28 cellular contexts compared by ENCODE assay signal in the genomic region with DNA sequence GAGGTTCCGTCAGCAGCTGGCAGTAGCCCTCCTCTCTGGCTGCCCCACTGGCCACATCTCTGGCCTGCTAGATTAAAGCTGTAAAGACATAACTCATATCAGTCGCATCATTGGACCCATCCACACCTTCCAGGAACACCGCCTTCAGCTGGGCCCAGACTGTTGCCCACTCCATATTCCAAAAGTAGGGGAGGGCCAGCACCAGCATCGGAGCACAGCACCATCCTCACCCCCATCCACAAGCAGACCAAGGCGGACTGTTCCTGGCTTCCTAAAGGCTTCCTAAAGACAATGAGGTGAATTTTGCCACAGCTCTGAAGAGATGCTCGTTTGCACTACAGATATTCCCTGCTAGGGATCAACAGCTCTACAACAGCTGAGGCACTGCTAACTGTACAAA. TPM values are rescaled to one million over a fixed set of nuclear protein-coding genes. Genes with fewer than 3 reads are reported as not detected.
DNase-seq lines count a peak whose midpoint lies in the region; ATAC-seq, FAIRE-seq and TF ChIP-seq lines count a peak whose summit lies in the region.
"Had no signal": no experiment of that assay in that cellular context is flagged by ENCODE, and none has a peak within 500 bp of the region (broad histone marks: within the 10 kb centered on the region; RNA-seq: fewer than 3 reads in every experiment).

No MANE protein-coding gene starts in this region.

- peaks cover 4% of the 10 kb centered on the region for H3K4me1 Mint-ChIP-seq in progenitor cell of endocrine pancreas (ENCODE audit: low read depth)

- H3K4me3 ChIP-seq in dorsolateral prefrontal cortex (no peak overlapping the region), stomach smooth muscle (ENCODE audit: low read length in 2 of 2) (no peak overlapping the region)
- H3K4me3 ChIP-seq: K562, MG63 had no signal

- H3K27me3 Mint-ChIP-seq in progenitor cell of endocrine pancreas = peaks cover 35% of the 10 kb centered on the region

- H3K4me1 ChIP-seq in stomach smooth muscle (ENCODE audit: control insufficient read depth, insufficient read depth, low read length) = peaks cover 72% of the 10 kb centered on the region

- no peaks in the 10 kb centered on the region for H3K36me3 Mint-ChIP-seq in progenitor cell of endocrine pancreas (ENCODE audit: insufficient read depth)

- H3K27ac ChIP-seq in dorsolateral prefrontal cortex (peak overlapping the region in 42 of 59 donors; percentile 1 to 99 (median 96)), stomach smooth muscle (ENCODE audit: low read length) (peak overlapping the region; percentile 49)
- H3K27ac ChIP-seq: C4-2B, HL-60 had no signal

- no peak for TF ChIP-seq CTCF in GM13976 (IDR thresholded peaks at IDR 0.05; ENCODE audit: borderline replicate concordance, control extremely low read depth, extremely low read depth, insufficient read depth, missing control alignments)
- TF ChIP-seq CTCF in dorsolateral prefrontal cortex (IDR thresholded peaks at IDR 0.05 in 54 of 56, conservative IDR thresholded peaks at IDR 0.05 in 2 of 56; ENCODE audit: low read depth in 1 of 56, partially characterized antibody in 56 of 56) = no peak
- no peak for TF ChIP-seq CTCF in progenitor cell of endocrine pancreas (IDR thresholded peaks at IDR 0.05; ENCODE audit: unreplicated experiment)

- H3K9me3 Mint-ChIP-seq in progenitor cell of endocrine pancreas (ENCODE audit: low read depth) = no peaks in the 10 kb centered on the region
- H3K9me3 Mint-ChIP-seq: H9, HFFc6 had no signal

- FAIRE-seq in urothelium cell line (lab: Jason Lieb, UNC) = no peak
- FAIRE-seq: D721Med, HepG2, K562 had no signal

- intact Hi-C loops in dorsolateral prefrontal cortex (cut with DNase I) = no loop called here

- H3K27me3 ChIP-seq in dorsolateral prefrontal cortex = no peaks in the 10 kb centered on the region
- no peaks in the 10 kb centered on the region for H3K27me3 ChIP-seq in stomach smooth muscle (ENCODE audit: control insufficient read depth in 1 of 2, insufficient read depth in 2 of 2, low read length in 2 of 2)
- H3K27me3 ChIP-seq: MG63 had no signal

- peaks cover 0 to 9% of the 10 kb centered on the region in 2 donors for H3K36me3 ChIP-seq in stomach smooth muscle (ENCODE audit: control insufficient read depth in 2 of 2, insufficient read depth in 2 of 2, low read length in 2 of 2)

- no peak overlapping the region for H3K9ac ChIP-seq in stomach smooth muscle (ENCODE audit: low read length in 2 of 2)

- H3K4me3 Mint-ChIP-seq in progenitor cell of endocrine pancreas (ENCODE audit: low read depth) = no peak overlapping the region
- H3K4me3 Mint-ChIP-seq: H9, HFFc6 had no signal

- ATAC-seq in HG03097 (IDR thresholded peaks at IDR 0.05; ENCODE audit: low FRiP score, unreplicated experiment) = no peak
- ATAC-seq: HepG2, K562, Panc1, SK-N-SH treated with all-trans-retinoic acid at 6 μM for 48 hours had no signal

- no peaks in the 10 kb centered on the region for H3K9me3 ChIP-seq in stomach smooth muscle (ENCODE audit: control insufficient read depth in 2 of 2, low read length in 2 of 2)
- H3K9me3 ChIP-seq: MG63 had no signal

- peak overlapping the region; percentile 37 for H3K27ac Mint-ChIP-seq in progenitor cell of endocrine pancreas
- H3K27ac Mint-ChIP-seq: H9, HFFc6 had no signal

- DNase-seq in GM13976 (ENCODE audit: low spot score) (peak; percentile 6), dorsolateral prefrontal cortex (no peak), progenitor cell of endocrine pancreas (ENCODE audit: low spot score, unreplicated experiment) (no peak), NCI-H526 (lab: John Stamatoyannopoulos, UW) (no peak), CD1c-positive myeloid dendritic cell (ENCODE audit: extremely low spot score) (no peak), urothelium cell line (ENCODE audit: low spot score) (no peak)
- DNase-seq: 8988T, AML-193, DMS53, GDM1, H9, HFFc6, MG63, NCI-H1436, NCI-H187 treated with DMSO at 0.1 percent for 48 hours, NCI-H2227 treated with DMSO at 0.1 percent for 48 hours, NCI-H510A, NCI-H748 treated with DMSO at 0.1 percent for 48 hours had no signal

- in situ Hi-C loops in GM13976 (cut with MboI; ENCODE audit: low sequenced_read_pairs, unreplicated experiment) = loop anchor here (25.0 kb wide), 1 partner anchor 220 kb away; a partner anchor contains a TSS

RNA-seq across cellular contexts. Expression of a gene that starts 3.5 kb away (rescaled TPM):
- total RNA-seq in dorsolateral prefrontal cortex = 100 to 1,000 TPM in 87 of 120 experiments, 10 to 100 TPM in 33; 65.2 to 163 (median 110) TPM
- total RNA-seq in progenitor cell of endocrine pancreas = 6.6 and 7.4 TPM in 2 replicates

RNA-seq across cellular contexts. Expression of a gene that starts 54.1 kb away (rescaled TPM):
- total RNA-seq in dorsolateral prefrontal cortex (10 to 100 TPM in 32 of 120 experiments, 1 to 10 TPM in 88; 1.9 to 99.5 (median 5.7) TPM), progenitor cell of endocrine pancreas (0.41 and 0.62 TPM in 2 replicates)
- total RNA-seq: HepG2, HT-29 had no signal
